Comparison of ENCODE assay signal across 9 cellular contexts in genomic region chr15:85667491-85668424, GRCh38.
DNase-seq lines count a peak whose midpoint lies in the region; ATAC-seq and TF ChIP-seq lines count a peak whose summit lies in the region.
"Had no signal": no experiment of that assay in that cellular context is flagged by ENCODE, and none has a peak within 500 bp of the region (broad histone marks: within the 10 kb centered on the region; RNA-seq: fewer than 3 reads in every experiment).

No MANE protein-coding gene starts in this region.

- TF ChIP-seq CTCF in right atrium auricular region (IDR thresholded peaks at IDR 0.05): no peak

- H3K27me3 Mint-ChIP-seq in activated naive CD8-positive, alpha-beta T cell treated with anti-CD3 and anti-CD28 coated beads, Interleukin-2, amount 50 U/mL, for 24 hours: no peaks in the 10 kb centered on the region

- H3K4me3 ChIP-seq in right atrium auricular region: no peak overlapping the region
- H3K4me3 ChIP-seq: ovary had no signal

- H3K4me3 Mint-ChIP-seq in activated naive CD8-positive, alpha-beta T cell treated with anti-CD3 and anti-CD28 coated beads, Interleukin-2, amount 50 U/mL, for 24 hours: peak overlapping the region; percentile 64

- H3K9me3 Mint-ChIP-seq in activated naive CD8-positive, alpha-beta T cell treated with anti-CD3 and anti-CD28 coated beads, Interleukin-2, amount 50 U/mL, for 24 hours: no peaks in the 10 kb centered on the region

- peaks cover 36% of the 10 kb centered on the region for H3K4me1 Mint-ChIP-seq in activated naive CD8-positive, alpha-beta T cell treated with anti-CD3 and anti-CD28 coated beads, Interleukin-2, amount 50 U/mL, for 24 hours

- peak; percentile 23 to 36 for DNase-seq in activated CD8-positive, alpha-beta memory T cell treated with anti-CD3 and anti-CD28 coated beads for 4 hours (ENCODE audit: low read depth in 2 of 2)
- DNase-seq in activated CD8-positive, alpha-beta memory T cell treated with anti-CD3 and anti-CD28 coated beads, Interleukin-2, amount 50 U/mL, for 48 hours: no peak
- DNase-seq in NOMO-1 treated with DMSO at 0.1 percent for 48 hours (lab: John Stamatoyannopoulos, UW; ENCODE audit: unreplicated experiment) (peak; percentile 63), right atrium auricular region (ENCODE audit: low spot score) (no peak), smooth muscle cell of the brain vasculature (ENCODE audit: low read depth, low spot score) (peak; percentile 88)
- no peak for DNase-seq in activated naive CD8-positive, alpha-beta T cell treated with anti-CD3 and anti-CD28 coated beads, Interleukin-2, amount 50 U/mL, for 24 hours

- H3K36me3 ChIP-seq in right atrium auricular region: peaks cover 77% of the 10 kb centered on the region
- H3K36me3 ChIP-seq: ovary had no signal

- no peaks in the 10 kb centered on the region for H3K27me3 ChIP-seq in right atrium auricular region
- H3K27me3 ChIP-seq: ovary had no signal

- H3K27ac ChIP-seq in right atrium auricular region: peak overlapping the region; percentile 83 to 85

- no peaks in the 10 kb centered on the region for H3K9me3 ChIP-seq in right atrium auricular region
- H3K9me3 ChIP-seq: ovary had no signal

- H3K36me3 Mint-ChIP-seq in activated naive CD8-positive, alpha-beta T cell treated with anti-CD3 and anti-CD28 coated beads, Interleukin-2, amount 50 U/mL, for 24 hours (ENCODE audit: low read depth): peaks cover 64% of the 10 kb centered on the region

- ATAC-seq in HG02798 (IDR thresholded peaks at IDR 0.05; ENCODE audit: poor library complexity, unreplicated experiment) (peak; percentile 91), HG02970 (IDR thresholded peaks at IDR 0.05; ENCODE audit: low FRiP score, unreplicated experiment) (no peak)
- ATAC-seq in activated naive CD8-positive, alpha-beta T cell treated with anti-CD3 and anti-CD28 coated beads, Interleukin-2, amount 50 U/mL, for 24 hours: peak; percentile 96

- H3K27ac Mint-ChIP-seq in activated naive CD8-positive, alpha-beta T cell treated with anti-CD3 and anti-CD28 coated beads, Interleukin-2, amount 50 U/mL, for 24 hours: peak overlapping the region; percentile 98

- peaks cover 0 to 55% of the 10 kb centered on the region in 2 donors for H3K4me1 ChIP-seq in right atrium auricular region

Comparison
In these comparisons a context has a peak if more than half of its experiments do, and no peak if none do; other contexts are left out.
1. DNase-seq: peak in activated CD8-positive, alpha-beta memory T cell treated with anti-CD3 and anti-CD28 coated beads for 4 hours (2 of 2), NOMO-1 treated with DMSO at 0.1 percent for 48 hours (single experiment) and smooth muscle cell of the brain vasculature (single experiment); none in activated CD8-positive, alpha-beta memory T cell treated with anti-CD3 and anti-CD28 coated beads, Interleukin-2, amount 50 U/mL, for 48 hours (single experiment), activated naive CD8-positive, alpha-beta T cell treated with anti-CD3 and anti-CD28 coated beads, Interleukin-2, amount 50 U/mL, for 24 hours (single experiment) and right atrium auricular region (single experiment).